25 cellular contexts compared by ENCODE assay signal in genomic region chr2:14047491-14047890, GRCh38.
"Had no signal": no experiment of that assay in that cellular context is flagged by ENCODE, and none has a peak within 500 bp of the region (broad histone marks: within the 10 kb centered on the region; RNA-seq: fewer than 3 reads in every experiment).

No MANE protein-coding gene starts in this region.

- H3K4me3 ChIP-seq: stomach, suprapubic skin, testis, thoracic aorta, thyroid gland, tibial artery, tibial nerve, transverse colon, upper lobe of left lung, upper lobe of right lung, uterus, vagina had no signal

- H3K36me3 ChIP-seq: stomach, suprapubic skin, thoracic aorta, thyroid gland, tibial artery, tibial nerve, transverse colon, upper lobe of left lung, upper lobe of right lung, uterus, vagina had no signal

- DNase-seq: stimulated activated CD4-positive, alpha-beta T cell treated with anti-CD3 and anti-CD28 coated beads, Interleukin-4, amount 100 ng/mL, for 1 hour; stimulated activated CD4-positive, alpha-beta T cell treated with anti-CD3 and anti-CD28 coated beads, Interleukin-4, amount 100 ng/mL, for 24 hours; stimulated activated CD4-positive, alpha-beta T cell treated with anti-CD3 and anti-CD28 coated beads, Interleukin-4, amount 100 ng/mL, for 4 hours; stimulated activated CD8-positive, alpha-beta memory T cell treated with anti-CD3 and anti-CD28 coated beads, Interleukin-4, amount 100 ng/mL, for 48 hours; stimulated activated naive B cell treated with anti-CD40 and anti-IgM and Interleukin-4, amounts not matched to agents 10 μg/mL and 1 μg/mL and 100 μg/mL, for 72 hours; stimulated activated naive CD4-positive, alpha-beta T cell; stimulated activated naive CD4-positive, alpha-beta T cell treated with Interleukin-2 at 50 U/mL for 16 hours; stimulated activated naive CD8-positive, alpha-beta T cell treated with anti-CD3 and anti-CD28 coated beads, Interleukin-15, amount 100 ng/mL, for 72 hours; stimulated activated naive CD8-positive, alpha-beta T cell treated with anti-CD3 and anti-CD28 coated beads, Interleukin-15, Interleukin-2, amounts not matched to agents 100 U/mL and 50 U/mL, for 24 hours; stomach; substantia nigra; testis; thyroid gland; tibial artery; transverse colon; trophoblast cell; upper lobe of left lung; upper lobe of right lung; uterus had no signal

- H3K27me3 ChIP-seq: stomach, suprapubic skin, testis, thyroid gland, tibial artery, tibial nerve, transverse colon, upper lobe of left lung, upper lobe of right lung, uterus, vagina had no signal

- H3K4me1 ChIP-seq: stomach, suprapubic skin, testis, thyroid gland, tibial artery, tibial nerve, transverse colon, upper lobe of left lung, upper lobe of right lung, uterus, vagina had no signal

- H3K27ac ChIP-seq: stomach, suprapubic skin, testis, thoracic aorta, thyroid gland, tibial artery, tibial nerve, transverse colon, upper lobe of left lung, upper lobe of right lung, uterus, vagina had no signal

- H3K9me3 ChIP-seq: stomach, suprapubic skin, testis, thoracic aorta, thyroid gland, tibial artery, tibial nerve, transverse colon, upper lobe of left lung, upper lobe of right lung, uterus, vagina had no signal

- ATAC-seq: stimulated activated effector memory CD8-positive, alpha-beta T cell treated with anti-CD3 and anti-CD28 coated beads, Interleukin-12 subunit alpha, Interleukin-12 subunit beta, amount 100 ng/mL, for 72 hours; stimulated activated memory B cell treated with anti-CD40 and anti-IgM and Interleukin-4, amounts not matched to agents 10 μg/mL and 1 μg/mL and 100 μg/mL, for 72 hours; stimulated activated naive B cell treated with anti-CD40 and anti-IgM and Interleukin-4, amounts not matched to agents 10 μg/mL and 1 μg/mL and 100 μg/mL, for 72 hours; stimulated activated naive CD8-positive, alpha-beta T cell treated with anti-CD3 and anti-CD28 coated beads, Interleukin-15, amount 100 ng/mL, for 72 hours; stimulated activated naive CD8-positive, alpha-beta T cell treated with anti-CD3 and anti-CD28 coated beads, Interleukin-15, Interleukin-2, amounts not matched to agents 100 U/mL and 50 U/mL, for 24 hours; upper lobe of right lung had no signal
